Comparison of ENCODE assay signal across 1 cellular context in genomic region chr2:239142806-239143205, GRCh38.
TF ChIP-seq lines count a peak whose summit lies in the region.

No MANE protein-coding gene starts in this region.

TF ChIP-seq in GM12878, 131 proteins besides CTCF, POLR2A, EP300 and RAD21 (continued from another document):
- TF ChIP-seq ZBTB40 (IDR thresholded peaks at IDR 0.05; ENCODE audit: borderline replicate concordance) (no peak), PBX3 (IDR thresholded peaks at IDR 0.05; ENCODE audit: insufficient replicate concordance, low read depth, low read length) (no peak), NFXL1 (IDR thresholded peaks at IDR 0.05; ENCODE audit: borderline replicate concordance) (no peak), IRF4 (IDR thresholded peaks at IDR 0.05; ENCODE audit: low read depth, low read length) (no peak), TCF7 (IDR thresholded peaks at IDR 0.05; ENCODE audit: borderline replicate concordance) (no peak), RFX5 (IDR thresholded peaks at IDR 0.05; ENCODE audit: low read depth, low read length) (no peak), EZH2 (IDR thresholded peaks at IDR 0.05; ENCODE audit: borderline replicate concordance, control insufficient read depth, low read depth, low read length) (no peak)
